ENCODE assay signal across 12 cellular contexts in genomic region chr20:38872036-38872435, GRCh38. TPM values are rescaled to one million over a fixed set of nuclear protein-coding genes. Genes with fewer than 3 reads are reported as not detected.
DNase-seq lines count a peak whose midpoint lies in the region; ATAC-seq and TF ChIP-seq lines count a peak whose summit lies in the region.
"Had no signal": no experiment of that assay in that cellular context is flagged by ENCODE, and none has a peak within 500 bp of the region (broad histone marks: within the 10 kb centered on the region; RNA-seq: fewer than 3 reads in every experiment).

No MANE protein-coding gene starts in this region.

- H3K27ac Mint-ChIP-seq in naive thymus-derived CD8-positive, alpha-beta T cell, result peak overlapping the region; percentile 61 to 100 (median 98)

- H3K36me3 ChIP-seq in DOHH2 (ENCODE audit: control insufficient read depth, low read length), result peaks cover 24% of the 10 kb centered on the region
- peaks cover 4% of the 10 kb centered on the region; the same call in 1 of the 2 replicates for H3K36me3 ChIP-seq in MM.1S (replicated peaks; ENCODE audit: insufficient read depth, low read length)

- H3K4me2 ChIP-seq in DOHH2 (ENCODE audit: low read length), result peak overlapping the region; percentile 84
- H3K4me2 ChIP-seq in MM.1S (ENCODE audit: low read depth, low read length), result peak overlapping the region; percentile 87

- H3K27me3 ChIP-seq in DOHH2 (ENCODE audit: control insufficient read depth, low read length), result no peaks in the 10 kb centered on the region
- no peaks in the 10 kb centered on the region for H3K27me3 ChIP-seq in MM.1S (replicated peaks; ENCODE audit: insufficient read depth, low read length)

- peaks cover 64% of the 10 kb centered on the region for H3F3A ChIP-seq in DOHH2 (ENCODE audit: control insufficient read depth, insufficient read depth)
- H3F3A ChIP-seq in MM.1S (ENCODE audit: insufficient read depth, low read length), result peaks cover 77% of the 10 kb centered on the region

- H3K9me2 ChIP-seq in DOHH2 (replicated peaks; ENCODE audit: control insufficient read depth, low read length), result no peaks in the 10 kb centered on the region
- H3K9me2 ChIP-seq in MM.1S (replicated peaks; ENCODE audit: insufficient read depth, low read length), result no peaks in the 10 kb centered on the region

- H3K27ac ChIP-seq in DOHH2 (ENCODE audit: low read depth, low read length) (peak overlapping the region; percentile 98), MM.1S (ENCODE audit: low read length) (peak overlapping the region; percentile 97), angular gyrus (ENCODE audit: low read depth, low read length) (peak overlapping the region; percentile 89)
- H3K27ac ChIP-seq: GM23248 had no signal

- peaks cover 93% of the 10 kb centered on the region for H3K4me1 ChIP-seq in DOHH2 (ENCODE audit: control insufficient read depth, low read length)
- H3K4me1 ChIP-seq in MM.1S (ENCODE audit: low read length), result peaks cover 79% of the 10 kb centered on the region

- no peak for ATAC-seq in naive thymus-derived CD8-positive, alpha-beta T cell
- ATAC-seq in HG03469 (IDR thresholded peaks at IDR 0.05; ENCODE audit: unreplicated experiment) (no peak), GM18870 (IDR thresholded peaks at IDR 0.05; ENCODE audit: unreplicated experiment) (no peak)
- ATAC-seq: left lobe of liver had no signal

- H3K9me3 Mint-ChIP-seq in naive thymus-derived CD8-positive, alpha-beta T cell, result no peaks in the 10 kb centered on the region

- no peak overlapping the region for H2AFZ ChIP-seq in MM.1S (ENCODE audit: low read length)
- H2AFZ ChIP-seq: GM23248 had no signal

- H3K9ac ChIP-seq in MM.1S (ENCODE audit: low read length), result peak overlapping the region; percentile 93
- H3K9ac ChIP-seq: GM23248 had no signal

- H3K79me2 ChIP-seq in DOHH2 (ENCODE audit: control insufficient read depth, low read length) (peaks cover 67% of the 10 kb centered on the region), MM.1S (ENCODE audit: low read length) (peaks cover 54% of the 10 kb centered on the region)

- peak overlapping the region; percentile 46 to 91 (median 79) for H3K4me3 Mint-ChIP-seq in naive thymus-derived CD8-positive, alpha-beta T cell

- no peaks in the 10 kb centered on the region for H3K27me3 Mint-ChIP-seq in naive thymus-derived CD8-positive, alpha-beta T cell

- H3K36me3 Mint-ChIP-seq in naive thymus-derived CD8-positive, alpha-beta T cell, result peaks cover 0 to 10% (median 2%) of the 10 kb centered on the region in 3 donors

- TF ChIP-seq CTCF in DOHH2 (IDR thresholded peaks at IDR 0.05; ENCODE audit: low read depth, low read length, poor library complexity, severe bottlenecking) (no peak), MM.1S (IDR thresholded peaks at IDR 0.05; ENCODE audit: low read length) (no peak)

- DNase-seq in MM.1S (peak; percentile 37), SKM-1 treated with dmso at 0.1 percent for 144 hours (lab: John Stamatoyannopoulos, UW; ENCODE audit: unreplicated experiment) (no peak), NCI-H2196 treated with DMSO at 0.1 percent for 48 hours (lab: John Stamatoyannopoulos, UW; ENCODE audit: unreplicated experiment) (no peak)
- no peak for DNase-seq in naive thymus-derived CD8-positive, alpha-beta T cell
- DNase-seq: GM23248, NCI-H2107, SIG-M5 had no signal

- no peaks in the 10 kb centered on the region for H4K20me1 ChIP-seq in DOHH2 (ENCODE audit: control insufficient read depth, insufficient read depth, low read depth, low read length)
- no peaks in the 10 kb centered on the region for H4K20me1 ChIP-seq in MM.1S (ENCODE audit: insufficient read depth, low read length)

- H3K4me1 Mint-ChIP-seq in naive thymus-derived CD8-positive, alpha-beta T cell, result peaks cover 42 to 85% (median 69%) of the 10 kb centered on the region in 4 donors

- H3K4me3 ChIP-seq in DOHH2 (ENCODE audit: low read length) (peak overlapping the region; percentile 63), MM.1S (ENCODE audit: low read length) (peak overlapping the region; percentile 44)
- H3K4me3 ChIP-seq: GM23248 had no signal

- H3K9me3 ChIP-seq in DOHH2 (ENCODE audit: control insufficient read depth, insufficient read depth, low read length) (no peaks in the 10 kb centered on the region), MM.1S (replicated peaks; ENCODE audit: insufficient read depth, low read length) (no peaks in the 10 kb centered on the region)

- POLR2A ChIA-PET in naive thymus-derived CD8-positive, alpha-beta T cell (lab: Charles Lee), result interaction anchor here (2.0 to 7.0 kb wide), 3 partner anchors 21 to 67 kb away, joined by 10 to 105 read pairs (median 32); partner anchors contain the start of gene PPP1R16B

RNA-seq across cellular contexts. Expression of gene FAM83D, which starts 54.2 kb away (rescaled TPM):
- total RNA-seq in naive thymus-derived CD8-positive, alpha-beta T cell, result 1 to 10 TPM; 1.0 to 1.1 TPM
- under 1 TPM; 0.46 to 0.56 (median 0.49) TPM for polyA plus RNA-seq in naive thymus-derived CD8-positive, alpha-beta T cell
